ENCODE assay signal across 16 cellular contexts in genomic region chr4:93396274-93396673, GRCh38.
A peak's percentile ranks its signal among the peaks of the same experiment; 100 is the strongest.
DNase-seq lines count a peak whose midpoint lies in the region; ATAC-seq, FAIRE-seq and TF ChIP-seq lines count a peak whose summit lies in the region.
"Had no signal": no experiment of that assay in that cellular context is flagged by ENCODE, and none has a peak within 500 bp of the region (broad histone marks: within the 10 kb centered on the region; RNA-seq: fewer than 3 reads in every experiment).

No MANE protein-coding gene starts in this region.

- H3K4me3 ChIP-seq in choroid plexus epithelial cell (ENCODE audit: low read depth, low read length) (no peak overlapping the region), kidney (ENCODE audit: low read length in 2 of 2) (no peak overlapping the region)
- H3K4me3 ChIP-seq: heart right ventricle, pancreas had no signal

- no peaks in the 10 kb centered on the region for H3K9me3 ChIP-seq in kidney (ENCODE audit: control insufficient read depth in 1 of 2, low read length in 2 of 2)
- H3K9me3 ChIP-seq: heart right ventricle, pancreas had no signal

- H3K4me3 Mint-ChIP-seq in Calu3 (ENCODE audit: low read depth, unreplicated experiment), result no peak overlapping the region

- DNase-seq in Calu3 (no peak), NCI-H460 (ENCODE audit: extremely low read depth, low read depth) (peak; percentile 28), choroid plexus epithelial cell (ENCODE audit: low read depth) (peak; percentile 85), islet precursor cell (peak; percentile 45), kidney (no peak)
- DNase-seq: activated CD4-positive, alpha-beta T cell treated with anti-CD3 and anti-CD28 coated beads for 4 hours; activated T-cell treated with anti-CD3 and anti-CD28 coated beads, Interleukin-2, amount 50 U/mL, for 1 hour; anterior cingulate cortex; heart right ventricle; NCI-H2081; NCI-H82; pancreas had no signal

- BruUV-seq in Calu3 (replicated peaks; lab: Mats Ljungman, UMichigan), result no TSS peak

- no peak for FAIRE-seq in kidney (lab: Jason Lieb, UNC)
- FAIRE-seq: pancreas had no signal

- no peak for TF ChIP-seq CTCF in Calu3 (IDR thresholded peaks at IDR 0.05; ENCODE audit: unreplicated experiment)
- no peak for TF ChIP-seq CTCF in choroid plexus epithelial cell (conservative IDR thresholded peaks at IDR 0.05; ENCODE audit: low read depth, low read length)
- TF ChIP-seq CTCF in kidney (IDR thresholded peaks at IDR 0.05; ENCODE audit: borderline replicate concordance, extremely low read depth, insufficient read depth), result no peak

- CTCF ChIA-PET in Calu3 (lab: Charles Lee), result no interaction called here

- H3K4me1 ChIP-seq in kidney (ENCODE audit: control insufficient read depth in 1 of 2, insufficient read depth in 1 of 2, low read depth in 1 of 2, low read length in 2 of 2), result no peaks in the 10 kb centered on the region
- H3K4me1 ChIP-seq: heart right ventricle, pancreas had no signal

- no peak overlapping the region for H3K9ac ChIP-seq in kidney (ENCODE audit: low read length in 2 of 2)

- H3K36me3 Mint-ChIP-seq in Calu3 (ENCODE audit: insufficient read depth, unreplicated experiment), result no peaks in the 10 kb centered on the region

- ATAC-seq in GM21423 (IDR thresholded peaks at IDR 0.05; ENCODE audit: unreplicated experiment) (no peak), HG03378 (IDR thresholded peaks at IDR 0.05; ENCODE audit: unreplicated experiment) (no peak), HG02970 (IDR thresholded peaks at IDR 0.05; ENCODE audit: low FRiP score, unreplicated experiment) (no peak)
- ATAC-seq: heart right ventricle, pancreas, Right ventricle myocardium inferior had no signal

- H3K27ac ChIP-seq in kidney (ENCODE audit: low read depth in 2 of 2, low read length in 2 of 2), result no peak overlapping the region
- H3K27ac ChIP-seq: heart right ventricle, pancreas had no signal

- no peaks in the 10 kb centered on the region for H3K27me3 Mint-ChIP-seq in Calu3 (ENCODE audit: unreplicated experiment)

- no peaks in the 10 kb centered on the region for H3K9me3 Mint-ChIP-seq in Calu3 (ENCODE audit: low read depth, unreplicated experiment)

- H3K36me3 ChIP-seq in kidney (ENCODE audit: control insufficient read depth in 1 of 2, insufficient read depth in 2 of 2, low read length in 2 of 2), result no peaks in the 10 kb centered on the region
- H3K36me3 ChIP-seq: heart right ventricle, pancreas had no signal

- no peaks in the 10 kb centered on the region for H3K4me1 Mint-ChIP-seq in Calu3 (ENCODE audit: low read depth, unreplicated experiment)

- H3K27ac Mint-ChIP-seq in Calu3 (ENCODE audit: unreplicated experiment), result peak overlapping the region; percentile 38

- intact Hi-C loops in Calu3 (cut with micrococcal nuclease; ENCODE audit: unreplicated experiment), result no loop called here
- intact Hi-C loops in kidney (cut with DNase I), result no loop called here

Comparison
In these comparisons a context has a peak if more than half of its experiments do, and no peak if none do; other contexts are left out.
1. DNase-seq: peak in NCI-H460 (single experiment), choroid plexus epithelial cell (single experiment) and islet precursor cell (single experiment); none in Calu3 (single experiment) and kidney (single experiment).